15 cellular contexts compared by ENCODE assay signal in the genomic region with DNA sequence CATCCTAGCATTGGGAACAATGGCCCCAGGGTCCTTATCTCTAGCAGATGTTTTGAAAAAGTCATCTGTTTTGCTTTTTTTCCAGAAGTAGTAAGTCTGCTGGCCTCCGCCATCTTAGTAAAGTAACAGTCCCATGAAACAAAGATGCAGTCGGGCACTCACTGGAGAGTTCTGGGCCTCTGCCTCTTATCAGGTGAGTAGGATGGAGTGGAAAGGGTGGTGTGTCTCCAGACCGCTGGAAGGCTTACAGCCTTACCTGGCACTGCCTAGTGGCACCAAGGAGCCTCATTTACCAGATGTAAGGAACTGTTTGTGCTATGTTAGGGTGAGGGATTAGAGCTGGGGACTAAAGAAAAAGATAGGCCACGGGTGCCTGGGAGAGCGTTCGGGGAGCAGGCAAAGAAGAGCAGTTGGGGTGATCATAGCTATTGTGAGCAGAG. TPM values are rescaled to one million over a fixed set of nuclear protein-coding genes. Genes with fewer than 3 reads are reported as not detected.
DNase-seq lines count a peak whose midpoint lies in the region; ATAC-seq and TF ChIP-seq lines count a peak whose summit lies in the region.
"Had no signal": no experiment of that assay in that cellular context is flagged by ENCODE, and none has a peak within 500 bp of the region (broad histone marks: within the 10 kb centered on the region; RNA-seq: fewer than 3 reads in every experiment).

No MANE protein-coding gene starts in this region.

- ATAC-seq in DND-41 (ENCODE audit: insufficient read depth, low read depth) = peak; percentile 52
- peak; percentile 39 to 58 for ATAC-seq in activated naive CD4-positive, alpha-beta T cell treated with anti-CD3 and anti-CD28 coated beads, Interleukin-2, amount 50 U/mL, for 72 hours
- no peak for ATAC-seq in HG03280 (IDR thresholded peaks at IDR 0.05; ENCODE audit: unreplicated experiment)
- no peak for ATAC-seq in psoas muscle

- H3K36me3 Mint-ChIP-seq in activated naive CD4-positive, alpha-beta T cell treated with anti-CD3 and anti-CD28 coated beads, Interleukin-2, amount 50 U/mL, for 72 hours = peaks cover 42 to 52% of the 10 kb centered on the region in 2 donors
- H3K36me3 Mint-ChIP-seq: CD14-positive monocyte had no signal

- DNase-seq in DND-41 (no peak), sigmoid colon (no peak), SKM-1 (lab: John Stamatoyannopoulos, UW; ENCODE audit: unreplicated experiment) (no peak), psoas muscle (no peak)
- DNase-seq in activated CD4-positive, CD25-positive, alpha-beta regulatory T cell treated with anti-CD3 and anti-CD28 coated beads, Interleukin-2, amount 50 U/mL, for 72 hours = peak; percentile 49
- DNase-seq in activated naive CD4-positive, alpha-beta T cell treated with anti-CD3 and anti-CD28 coated beads, Interleukin-2, amount 50 U/mL, for 72 hours (ENCODE audit: low spot score in 2 of 2) = peak in 1 of 2 donors; percentile 51
- DNase-seq: NCI-H2081 treated with DMSO at 0.1 percent for 48 hours, ovary, substantia nigra had no signal

- peaks cover 75% of the 10 kb centered on the region for H3K4me1 ChIP-seq in DND-41 (ENCODE audit: insufficient read depth, low read length)
- no peaks in the 10 kb centered on the region for H3K4me1 ChIP-seq in rectal smooth muscle tissue (ENCODE audit: control insufficient read depth, insufficient read depth, low read length)
- no peaks in the 10 kb centered on the region for H3K4me1 ChIP-seq in sigmoid colon
- H3K4me1 ChIP-seq in psoas muscle = no peaks in the 10 kb centered on the region

- H3K4me3 ChIP-seq in DND-41 (ENCODE audit: low read depth in 1 of 2, low read length in 2 of 2) (peak overlapping the region; percentile 26 to 64), rectal smooth muscle tissue (ENCODE audit: low read length) (peak overlapping the region; percentile 3), sigmoid colon (no peak overlapping the region), psoas muscle (no peak overlapping the region)
- H3K4me3 ChIP-seq: cardiac muscle cell, hepatocyte, ovary had no signal

- peak overlapping the region; percentile 60 for H3K4me2 ChIP-seq in DND-41 (ENCODE audit: insufficient read depth, low read length)
- H3K4me2 ChIP-seq: hepatocyte had no signal

- H3K36me3 ChIP-seq in DND-41 (ENCODE audit: insufficient read depth, low read length) = peaks cover 39% of the 10 kb centered on the region
- no peaks in the 10 kb centered on the region for H3K36me3 ChIP-seq in rectal smooth muscle tissue (ENCODE audit: control insufficient read depth, insufficient read depth, low read length)
- no peaks in the 10 kb centered on the region for H3K36me3 ChIP-seq in sigmoid colon
- H3K36me3 ChIP-seq in psoas muscle (ENCODE audit: insufficient read depth in 1 of 2, low read depth in 1 of 2) = no peaks in the 10 kb centered on the region
- H3K36me3 ChIP-seq: cardiac muscle cell, ovary had no signal

- H3K9me3 Mint-ChIP-seq in activated naive CD4-positive, alpha-beta T cell treated with anti-CD3 and anti-CD28 coated beads, Interleukin-2, amount 50 U/mL, for 72 hours = no peaks in the 10 kb centered on the region
- H3K9me3 Mint-ChIP-seq: CD14-positive monocyte had no signal

- H3K27ac ChIP-seq in DND-41 (ENCODE audit: low read length) (peak overlapping the region; percentile 97), rectal smooth muscle tissue (ENCODE audit: low read depth, low read length) (no peak overlapping the region), sigmoid colon (no peak overlapping the region), psoas muscle (no peak overlapping the region)
- H3K27ac ChIP-seq: cardiac muscle cell, epithelial cell of prostate, hepatocyte, ovary had no signal

- intact Hi-C loops in sigmoid colon (cut with DNase I) = no loop called here
- intact Hi-C loops in psoas muscle (cut with DNase I) = no loop called here

- TF ChIP-seq POLR2A in sigmoid colon (IDR thresholded peaks at IDR 0.05) = no peak

- TF ChIP-seq EP300 in sigmoid colon (IDR thresholded peaks at IDR 0.05) = no peak

- H3K79me2 ChIP-seq in DND-41 (ENCODE audit: insufficient read depth, low read length) = peaks cover 79% of the 10 kb centered on the region
- H3K79me2 ChIP-seq: hepatocyte had no signal

- 79 to 88% methylated on average over 6 of the region's 6 CpGs for WGBS in sigmoid colon, 2 donors
- WGBS in psoas muscle, 3 donors = 92 to 95% (median 94%) methylated on average over 6 of the region's 6 CpGs

- H3K9me3 ChIP-seq in DND-41 (ENCODE audit: insufficient read depth, low read length, severe bottlenecking) (no peaks in the 10 kb centered on the region), sigmoid colon (no peaks in the 10 kb centered on the region), psoas muscle (no peaks in the 10 kb centered on the region)
- H3K9me3 ChIP-seq: ovary had no signal

- no peak for TF ChIP-seq CTCF in DND-41 (IDR thresholded peaks at IDR 0.05; ENCODE audit: borderline replicate concordance, extremely low read depth, low read length, poor library complexity, severe bottlenecking)
- TF ChIP-seq CTCF in sigmoid colon (IDR thresholded peaks at IDR 0.05) = no peak
- no peak for TF ChIP-seq CTCF in psoas muscle (IDR thresholded peaks at IDR 0.05)

- peak overlapping the region; percentile 80 for H3K9ac ChIP-seq in DND-41 (ENCODE audit: low read depth, low read length)
- H3K9ac ChIP-seq in rectal smooth muscle tissue (ENCODE audit: low read length) = no peak overlapping the region

- H3K27ac Mint-ChIP-seq in activated naive CD4-positive, alpha-beta T cell treated with anti-CD3 and anti-CD28 coated beads, Interleukin-2, amount 50 U/mL, for 72 hours = peak overlapping the region; percentile 97 to 100

- H3K27me3 ChIP-seq in DND-41 (ENCODE audit: insufficient read depth, low read length, poor library complexity) = no peaks in the 10 kb centered on the region
- H3K27me3 ChIP-seq in rectal smooth muscle tissue (ENCODE audit: control insufficient read depth, insufficient read depth, low read length) = no peaks in the 10 kb centered on the region
- H3K27me3 ChIP-seq in sigmoid colon = peaks cover 0 to 14% (median 0%) of the 10 kb centered on the region in 3 donors
- peaks cover 0 to 5% (median 0%) of the 10 kb centered on the region in 3 donors for H3K27me3 ChIP-seq in psoas muscle (ENCODE audit: insufficient read depth in 3 of 3, low read length in 2 of 3)
- H3K27me3 ChIP-seq: ovary had no signal

- H2AFZ ChIP-seq in DND-41 (ENCODE audit: low read depth, low read length) = peak overlapping the region; percentile 70
- H2AFZ ChIP-seq: hepatocyte had no signal

- no peaks in the 10 kb centered on the region for H4K20me1 ChIP-seq in DND-41 (ENCODE audit: insufficient read depth, low read length)

RNA-seq across cellular contexts. Expression of a gene that starts 0.3 kb away (rescaled TPM):
- 100 to 1,000 TPM; 371 to 455 TPM for total RNA-seq in activated naive CD4-positive, alpha-beta T cell treated with anti-CD3 and anti-CD28 coated beads, Interleukin-2, amount 50 U/mL, for 72 hours
- under 1 TPM in 2 of 4 donors, not detected in 2; 0.28 to 0.36 TPM for total RNA-seq in sigmoid colon
- polyA plus RNA-seq in sigmoid colon = 10 to 100 TPM in 1 of 3 donors, 1 to 10 TPM in 1, under 1 TPM in 1; 0.92 to 42.3 (median 1.2) TPM
- total RNA-seq in psoas muscle = 1 to 10 TPM in 1 of 4 donors, under 1 TPM in 3; 0.24 to 1.2 (median 0.67) TPM
- polyA plus RNA-seq in psoas muscle = under 1 TPM; 0.15 to 0.27 (median 0.22) TPM
- total RNA-seq: cardiac muscle cell, hepatocyte had no signal
- polyA plus RNA-seq: cardiac muscle cell, hepatocyte had no signal

RNA-seq across cellular contexts. Expression of a gene that starts 37.7 kb away (rescaled TPM):
- 100 to 1,000 TPM; 337 to 341 TPM for total RNA-seq in activated naive CD4-positive, alpha-beta T cell treated with anti-CD3 and anti-CD28 coated beads, Interleukin-2, amount 50 U/mL, for 72 hours
- total RNA-seq in sigmoid colon (1 to 10 TPM in 2 of 4 donors, not detected in 2; 1.4 to 1.7 TPM), psoas muscle (under 1 TPM in 3 of 4 donors, not detected in 1; 0.45 to 0.81 (median 0.50) TPM)
- polyA plus RNA-seq in sigmoid colon (10 to 100 TPM in 1 of 3 donors, 1 to 10 TPM in 1, not detected in 1; 2.5 to 57.0 TPM), psoas muscle (under 1 TPM; 0.12 to 0.20 (median 0.19) TPM)
- total RNA-seq: cardiac muscle cell had no signal
- polyA plus RNA-seq: cardiac muscle cell had no signal

RNA-seq across cellular contexts. Expression of a gene that starts 39.3 kb away (rescaled TPM):
- total RNA-seq in activated naive CD4-positive, alpha-beta T cell treated with anti-CD3 and anti-CD28 coated beads, Interleukin-2, amount 50 U/mL, for 72 hours = 100 to 1,000 TPM in 1 of 2 donors, 10 to 100 TPM in 1; 82.9 to 123 TPM
- total RNA-seq in sigmoid colon (1 to 10 TPM in 1 of 4 donors, under 1 TPM in 2, not detected in 1; 0.66 to 3.5 (median 0.71) TPM), psoas muscle (under 1 TPM; 0.26 to 0.71 (median 0.57) TPM)
- polyA plus RNA-seq in sigmoid colon (1 to 10 TPM in 1 of 3 donors, not detected in 2; 7.8 TPM), psoas muscle (under 1 TPM; 0.01 to 0.05 (median 0.04) TPM)
- total RNA-seq: cardiac muscle cell had no signal
- polyA plus RNA-seq: cardiac muscle cell had no signal

RNA-seq across cellular contexts. Expression of a gene that starts 40.7 kb away (rescaled TPM):
- total RNA-seq in activated naive CD4-positive, alpha-beta T cell treated with anti-CD3 and anti-CD28 coated beads, Interleukin-2, amount 50 U/mL, for 72 hours = 10 to 100 TPM; 39.4 to 64.1 TPM
- 10 to 100 TPM in 1 of 4 donors, 1 to 10 TPM in 3; 7.7 to 12.8 (median 8.3) TPM for total RNA-seq in sigmoid colon
- 10 to 100 TPM in 2 of 3 donors, 1 to 10 TPM in 1; 9.6 to 27.6 (median 13.9) TPM for polyA plus RNA-seq in sigmoid colon
- total RNA-seq in psoas muscle = 1 to 10 TPM; 1.1 to 8.1 (median 3.5) TPM
- 1 to 10 TPM; 1.0 to 3.9 (median 2.7) TPM for polyA plus RNA-seq in psoas muscle
- total RNA-seq: cardiac muscle cell had no signal

RNA-seq across cellular contexts. Expression of a gene that starts 52.7 kb away (rescaled TPM):
- 10 to 100 TPM; 35.0 to 93.0 TPM for total RNA-seq in activated naive CD4-positive, alpha-beta T cell treated with anti-CD3 and anti-CD28 coated beads, Interleukin-2, amount 50 U/mL, for 72 hours
- total RNA-seq in sigmoid colon = under 1 TPM; 0.16 to 0.55 (median 0.31) TPM
- 1 to 10 TPM; 2.4 to 6.2 (median 4.4) TPM for polyA plus RNA-seq in sigmoid colon
- total RNA-seq in psoas muscle = under 1 TPM; 0.22 to 0.97 (median 0.49) TPM
- under 1 TPM; 0.07 to 0.16 (median 0.13) TPM for polyA plus RNA-seq in psoas muscle

Comparison
In these comparisons a context has a peak if more than half of its experiments do, and no peak if none do; other contexts are left out.
1. ATAC-seq: peak in DND-41 (single experiment) and activated naive CD4-positive, alpha-beta T cell treated with anti-CD3 and anti-CD28 coated beads, Interleukin-2, amount 50 U/mL, for 72 hours (2 of 2); none in HG03280 (single experiment) and psoas muscle (0 of 4).
2. H3K4me3 ChIP-seq: peak in DND-41 (2 of 2) and rectal smooth muscle tissue (single experiment); none in sigmoid colon (0 of 4) and psoas muscle (single experiment).
3. RNA of a gene that starts 0.3 kb away (total RNA-seq): 371 to 455 TPM in activated naive CD4-positive, alpha-beta T cell treated with anti-CD3 and anti-CD28 coated beads, Interleukin-2, amount 50 U/mL, for 72 hours; 0.24 to 1.2 TPM in psoas muscle and 0.28 to 0.36 TPM in sigmoid colon; every median in the first group is over 100 times any median in the second.
4. RNA of a gene that starts 37.7 kb away (total RNA-seq): 337 to 341 TPM in activated naive CD4-positive, alpha-beta T cell treated with anti-CD3 and anti-CD28 coated beads, Interleukin-2, amount 50 U/mL, for 72 hours; 1.4 to 1.7 TPM in sigmoid colon and 0.45 to 0.81 TPM in psoas muscle; every median in the first group is over 100 times any median in the second.
5. RNA of a gene that starts 39.3 kb away (total RNA-seq): 82.9 to 123 TPM in activated naive CD4-positive, alpha-beta T cell treated with anti-CD3 and anti-CD28 coated beads, Interleukin-2, amount 50 U/mL, for 72 hours; 0.66 to 3.5 TPM in sigmoid colon and 0.26 to 0.71 TPM in psoas muscle; every median in the first group is over 10 times any median in the second.